ENCODE assay signal across 1 cellular context in the genomic region with DNA sequence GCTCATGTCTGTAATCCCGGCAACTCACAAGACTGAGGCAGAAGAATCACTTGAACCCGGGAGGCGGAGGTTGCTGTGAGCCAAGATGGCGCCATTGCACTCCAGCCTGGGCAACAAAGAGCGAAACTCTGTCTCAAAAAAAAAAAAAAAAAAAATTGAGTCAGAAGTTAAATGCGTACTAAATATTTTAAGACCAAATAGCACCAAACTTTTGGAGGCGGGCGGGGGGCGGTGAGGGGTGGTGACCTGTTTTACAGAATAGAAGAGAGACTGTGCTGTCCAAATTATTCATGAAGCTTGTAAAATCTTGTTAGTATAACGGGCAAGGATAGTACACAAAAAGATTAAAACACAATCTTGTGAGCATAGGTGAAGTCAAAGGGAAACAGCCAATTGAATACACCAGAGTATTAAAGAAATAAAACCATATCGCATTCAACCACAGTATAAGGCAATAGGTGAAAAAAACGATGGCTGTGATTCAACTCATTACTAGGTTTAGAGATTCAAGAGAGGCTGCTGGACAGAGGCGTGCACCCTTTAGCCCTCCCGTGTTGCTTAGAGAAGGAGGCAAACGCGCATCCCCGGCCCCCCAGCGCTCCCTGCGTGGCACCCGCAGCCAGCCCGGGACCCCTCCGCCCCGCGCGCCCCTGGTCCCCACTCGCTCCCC.
A peak's percentile ranks its signal among the peaks of the same experiment; 100 is the strongest.
TF ChIP-seq lines count a peak whose summit lies in the region.

No MANE protein-coding gene starts in this region.

TF ChIP-seq in K562, 482 proteins besides CTCF, POLR2A, EP300 and RAD21:
- no peak for TF ChIP-seq CTBP1 (IDR thresholded peaks at IDR 0.05; ENCODE audit: borderline replicate concordance)
- TF ChIP-seq MCM7 (IDR thresholded peaks at IDR 0.05), result no peak
- TF ChIP-seq NKRF (IDR thresholded peaks at IDR 0.05; ENCODE audit: borderline replicate concordance), result 0 out of 2 replicates have a peak, but pooled peaks have one; percentile 41
- TF ChIP-seq ZNF324 (CRISPR knock-in tag; IDR thresholded peaks at IDR 0.05), result no peak
- TF ChIP-seq ZNF184 (CRISPR knock-in tag; IDR thresholded peaks at IDR 0.05), result no peak
- no peak for TF ChIP-seq NBN (IDR thresholded peaks at IDR 0.05; ENCODE audit: low read depth)
- 0 out of 4 replicates have a peak, but pooled peaks of 1 of the 2 experiments have one; percentile 7 for TF ChIP-seq KDM1A (IDR thresholded peaks at IDR 0.05)
- TF ChIP-seq ZNF589 (CRISPR knock-in tag; IDR thresholded peaks at IDR 0.05; ENCODE audit: low read depth), result 0 out of 2 replicates have a peak, but pooled peaks have one; percentile 10
- no peak for TF ChIP-seq GABPA (tag; conservative IDR thresholded peaks at IDR 0.05; ENCODE audit: low read depth)
